ENCODE assay signal across 21 cellular contexts in genomic region chr7:122846591-122846990, GRCh38. TPM values are rescaled to one million over a fixed set of nuclear protein-coding genes. Genes with fewer than 3 reads are reported as not detected.
"Had no signal": no experiment of that assay in that cellular context is flagged by ENCODE, and none has a peak within 500 bp of the region (broad histone marks: within the 10 kb centered on the region; RNA-seq: fewer than 3 reads in every experiment).

No MANE protein-coding gene starts in this region.

- ATAC-seq: body of pancreas, right cardiac atrium had no signal

- H3K27ac ChIP-seq: adrenal gland, body of pancreas, epithelial cell of prostate, esophagus squamous epithelium, hepatocyte, suprapubic skin, tibial artery had no signal

- H3K27me3 ChIP-seq: adrenal gland, body of pancreas, esophagus squamous epithelium, hepatocyte, suprapubic skin, tibial artery had no signal

- H3K79me2 ChIP-seq: hepatocyte had no signal

- H3K4me2 ChIP-seq: hepatocyte had no signal

- DNase-seq: activated CD4-positive, alpha-beta T cell treated with anti-CD3 and anti-CD28 coated beads for 4 hours; activated CD4-positive, alpha-beta T cell treated with anti-CD3 and anti-CD28 coated beads, Interleukin-2, amount 50 U/mL, for 4 hours; activated effector memory CD4-positive, alpha-beta T cell treated with Interleukin-2 at 50 U/mL for 16 hours; activated naive CD4-positive, alpha-beta T cell treated with Interleukin-2 at 50 U/mL for 16 hours; activated naive CD8-positive, alpha-beta T cell treated with anti-CD3 and anti-CD28 coated beads for 36 hours; activated T-cell treated with anti-CD3 and anti-CD28 coated beads for 4 hours; adrenal gland; aorta; body of pancreas; dermis blood vessel endothelial cell; effector CD4-positive, alpha-beta T cell; esophagus squamous epithelium; islet precursor cell; mammary epithelial cell; posterior cingulate gyrus; right cardiac atrium; stimulated activated naive CD4-positive, alpha-beta T cell; tibial artery had no signal

- H3K4me1 ChIP-seq: esophagus squamous epithelium, suprapubic skin, tibial artery had no signal

- H3K36me3 ChIP-seq: adrenal gland, esophagus squamous epithelium, suprapubic skin, tibial artery had no signal

- H2AFZ ChIP-seq: hepatocyte had no signal

- H3K9me3 ChIP-seq: adrenal gland, body of pancreas, esophagus squamous epithelium, suprapubic skin, tibial artery had no signal

- H3K4me3 ChIP-seq: adrenal gland, body of pancreas, esophagus squamous epithelium, hepatocyte, suprapubic skin, tibial artery had no signal

RNA-seq across cellular contexts. Expression of gene CADPS2, which starts 39.7 kb away (rescaled TPM):
- total RNA-seq: activated naive CD8-positive, alpha-beta T cell treated with anti-CD3 and anti-CD28 coated beads for 36 hours had no signal
